Comparison of ENCODE assay signal across 28 cellular contexts in the genomic region with DNA sequence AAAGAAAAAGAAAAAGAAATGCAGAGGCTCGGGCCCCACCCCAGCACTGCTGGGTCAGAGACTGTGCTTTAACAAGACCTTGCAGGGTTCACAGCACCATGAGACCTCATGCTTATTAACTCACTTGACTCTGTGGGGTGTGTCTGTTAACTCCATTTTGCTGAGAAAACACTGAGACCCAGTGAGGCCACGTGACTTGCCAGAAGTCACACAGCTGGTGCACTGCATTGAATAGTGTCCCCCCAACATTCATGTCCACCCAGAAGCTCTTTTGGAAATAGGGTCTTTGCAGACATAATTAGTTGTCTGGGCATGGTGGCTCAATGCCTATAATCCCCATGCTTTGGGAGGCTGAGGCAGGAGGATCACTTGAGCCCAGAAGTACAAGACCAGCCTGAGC.
"Had no signal": no experiment of that assay in that cellular context is flagged by ENCODE, and none has a peak within 500 bp of the region (broad histone marks: within the 10 kb centered on the region; RNA-seq: fewer than 3 reads in every experiment).

No MANE protein-coding gene starts in this region.

- H3K4me3 Mint-ChIP-seq: memory B cell; nephron; neural progenitor cell; stimulated activated naive B cell treated with anti-CD40 and anti-IgM and Interleukin-4, amounts not matched to agents 10 μg/mL and 1 μg/mL and 100 μg/mL, for 72 hours; stimulated activated naive CD8-positive, alpha-beta T cell treated with anti-CD3 and anti-CD28 coated beads, Interleukin-15, Interleukin-2, amounts not matched to agents 100 ng/mL and 50 ng/mL, for 24 hours had no signal

- H3K79me2 ChIP-seq: parathyroid adenoma had no signal

- H3K9ac ChIP-seq: neural progenitor cell, parathyroid adenoma had no signal

- H3K4me1 ChIP-seq: esophagus muscularis mucosa, foreskin keratinocyte, gastroesophageal sphincter, heart right ventricle, left ventricle myocardium inferior, lower lobe of right lung, parathyroid adenoma, prostate gland, right atrium auricular region, transverse colon, upper lobe of right lung, uterus had no signal

- H3K36me3 ChIP-seq: esophagus muscularis mucosa, gastroesophageal sphincter, heart right ventricle, left ventricle myocardium inferior, lower lobe of right lung, neural progenitor cell, prostate gland, right atrium auricular region, transverse colon, upper lobe of right lung, uterus had no signal

- H3K27me3 ChIP-seq: neural progenitor cell, right atrium auricular region, transverse colon, upper lobe of right lung, uterus had no signal

- H3K9me3 Mint-ChIP-seq: nephron; neural progenitor cell; stimulated activated naive B cell treated with anti-CD40 and anti-IgM and Interleukin-4, amounts not matched to agents 10 μg/mL and 1 μg/mL and 100 μg/mL, for 72 hours; stimulated activated naive CD8-positive, alpha-beta T cell treated with anti-CD3 and anti-CD28 coated beads, Interleukin-15, Interleukin-2, amounts not matched to agents 100 ng/mL and 50 ng/mL, for 24 hours had no signal

- H2AFZ ChIP-seq: neural progenitor cell, parathyroid adenoma had no signal

- H3K4me3 ChIP-seq: coronary artery, esophagus muscularis mucosa, gastroesophageal sphincter, heart right ventricle, left ventricle myocardium inferior, lower lobe of right lung, neural progenitor cell, prostate gland, right atrium auricular region, skin epidermis, transverse colon, upper lobe of right lung, uterus had no signal

- H3K4me1 Mint-ChIP-seq: memory B cell had no signal

- H3K36me3 Mint-ChIP-seq: memory B cell; neural progenitor cell; stimulated activated naive B cell treated with anti-CD40 and anti-IgM and Interleukin-4, amounts not matched to agents 10 μg/mL and 1 μg/mL and 100 μg/mL, for 72 hours had no signal

- FAIRE-seq: endothelial cell of umbilical vein, islet of Langerhans had no signal

- H3K4me2 ChIP-seq: neural progenitor cell had no signal

- H3K27ac ChIP-seq: coronary artery, esophagus muscularis mucosa, foreskin keratinocyte, gastroesophageal sphincter, heart right ventricle, left ventricle myocardium inferior, lower lobe of right lung, neural progenitor cell, parathyroid adenoma, prostate gland, right atrium auricular region, skin epidermis, transverse colon, upper lobe of right lung, uterus had no signal

- H3K9me3 ChIP-seq: esophagus muscularis mucosa, gastroesophageal sphincter, heart right ventricle, left ventricle myocardium inferior, lower lobe of right lung, prostate gland, right atrium auricular region, transverse colon, upper lobe of right lung, uterus had no signal

- DNase-seq: dermis blood vessel endothelial cell; effector memory CD4-positive, alpha-beta T cell; foreskin keratinocyte; hippocampal formation; kidney glomerular epithelial cell; left colon; left ventricle myocardium inferior; stimulated activated CD4-positive, alpha-beta T cell treated with anti-CD3 and anti-CD28 coated beads, Interleukin-15, amount 100 ng/mL, for 24 hours; stimulated activated CD4-positive, alpha-beta T cell treated with anti-CD3 and anti-CD28 coated beads, Interleukin-2, amount 100 ng/mL, for 48 hours; stimulated activated naive B cell treated with anti-CD40 and anti-IgM and Interleukin-4, amounts not matched to agents 10 μg/mL and 1 μg/mL and 100 μg/mL, for 72 hours; transverse colon; uterus had no signal

- H3K27ac Mint-ChIP-seq: memory B cell; nephron; neural progenitor cell; stimulated activated naive B cell treated with anti-CD40 and anti-IgM and Interleukin-4, amounts not matched to agents 10 μg/mL and 1 μg/mL and 100 μg/mL, for 72 hours; stimulated activated naive CD8-positive, alpha-beta T cell treated with anti-CD3 and anti-CD28 coated beads, Interleukin-15, Interleukin-2, amounts not matched to agents 100 ng/mL and 50 ng/mL, for 24 hours had no signal

- ATAC-seq: foreskin keratinocyte; gastroesophageal sphincter; heart right ventricle; left colon; lower lobe of right lung; stimulated activated naive B cell treated with anti-CD40 and anti-IgM and Interleukin-4, amounts not matched to agents 10 μg/mL and 1 μg/mL and 100 μg/mL, for 72 hours; upper lobe of right lung had no signal
